In genomic region chr6:4281341-4282293, GRCh38 we compare ENCODE assay signal across 8 cellular contexts.
DNase-seq lines count a peak whose midpoint lies in the region; ATAC-seq and TF ChIP-seq lines count a peak whose summit lies in the region.

No MANE protein-coding gene starts in this region.

- H3K27me3 Mint-ChIP-seq in GM23338 (ENCODE audit: insufficient read depth, low read depth, poor library complexity): peaks cover 30% of the 10 kb centered on the region
- peaks cover 26% of the 10 kb centered on the region for H3K27me3 Mint-ChIP-seq in activated CD8-positive, alpha-beta T cell treated with anti-CD3 and anti-CD28 coated beads, Interleukin-2, amount 10 ng/mL, durations not matched to agents 7 days and 5 days (ENCODE audit: low read depth)

- CTCF ChIA-PET in activated CD8-positive, alpha-beta T cell treated with anti-CD3 and anti-CD28 coated beads, Interleukin-2, amount 10 ng/mL, durations not matched to agents 7 days and 5 days (lab: Charles Lee): no interaction called here

- no peaks in the 10 kb centered on the region for H3K36me3 Mint-ChIP-seq in GM23338 (ENCODE audit: low read depth)
- H3K36me3 Mint-ChIP-seq in activated CD8-positive, alpha-beta T cell treated with anti-CD3 and anti-CD28 coated beads, Interleukin-2, amount 10 ng/mL, durations not matched to agents 7 days and 5 days (ENCODE audit: low read depth): no peaks in the 10 kb centered on the region

- H2AFZ ChIP-seq in GM23338: peak overlapping the region; percentile 56

- no peaks in the 10 kb centered on the region for H3F3A ChIP-seq in GM23338 (replicated peaks; ENCODE audit: low read depth)

- H3K79me2 ChIP-seq in GM23338 (replicated peaks; ENCODE audit: insufficient read depth): no peaks in the 10 kb centered on the region

- H3K4me1 ChIP-seq in GM23338 (ENCODE audit: insufficient read depth) (0 out of 2 replicates have a peak, but pooled peaks cover 3% of the 10 kb centered on the region), aorta (ENCODE audit: control insufficient read depth in 1 of 2, insufficient read depth in 2 of 2, low read length in 2 of 2) (no peaks in the 10 kb centered on the region)

- WGBS in aorta, 2 donors: 22 to 24% methylated on average over 46 of the region's 46 CpGs

- H3K27ac ChIP-seq in GM23338 (ENCODE audit: low read depth) (no peak overlapping the region), aorta (ENCODE audit: low read depth in 1 of 2, low read length in 2 of 2) (no peak overlapping the region)

- H3K27ac Mint-ChIP-seq in GM23338: no peak overlapping the region
- no peak overlapping the region for H3K27ac Mint-ChIP-seq in activated CD8-positive, alpha-beta T cell treated with anti-CD3 and anti-CD28 coated beads, Interleukin-2, amount 10 ng/mL, durations not matched to agents 7 days and 5 days

- H3K4me2 ChIP-seq in GM23338: peak overlapping the region; percentile 72

- peaks cover 10% of the 10 kb centered on the region; the same call in 2 of the 3 replicates for H3K4me1 Mint-ChIP-seq in GM23338
- H3K4me1 Mint-ChIP-seq in activated CD8-positive, alpha-beta T cell treated with anti-CD3 and anti-CD28 coated beads, Interleukin-2, amount 10 ng/mL, durations not matched to agents 7 days and 5 days (ENCODE audit: low read depth): peaks cover 5% of the 10 kb centered on the region

- no peaks in the 10 kb centered on the region for H4K20me1 ChIP-seq in GM23338 (replicated peaks; ENCODE audit: insufficient read depth)

- no peaks in the 10 kb centered on the region; the same call in 2 of the 3 replicates for H3K9me3 Mint-ChIP-seq in GM23338
- H3K9me3 Mint-ChIP-seq in activated CD8-positive, alpha-beta T cell treated with anti-CD3 and anti-CD28 coated beads, Interleukin-2, amount 10 ng/mL, durations not matched to agents 7 days and 5 days (ENCODE audit: insufficient read depth): no peaks in the 10 kb centered on the region

- no peaks in the 10 kb centered on the region for H3K36me3 ChIP-seq in GM23338 (ENCODE audit: insufficient read depth)
- H3K36me3 ChIP-seq in aorta (ENCODE audit: control insufficient read depth in 1 of 2, insufficient read depth in 2 of 2, low read length in 1 of 2): no peaks in the 10 kb centered on the region

- no peaks in the 10 kb centered on the region for H3K9me3 ChIP-seq in aorta (ENCODE audit: control insufficient read depth, low read length)

- H3K27me3 ChIP-seq in GM23338 (ENCODE audit: insufficient read depth) (peaks cover 43% of the 10 kb centered on the region), aorta (ENCODE audit: control insufficient read depth in 1 of 2, insufficient read depth in 2 of 2, low read length in 1 of 2) (no peaks in the 10 kb centered on the region)

- DNase-seq in GM23338 (ENCODE audit: low spot score) (peak; percentile 85), NCI-H1092 treated with DMSO at 0.1 percent for 48 hours (lab: John Stamatoyannopoulos, UW) (peak; percentile 62), germinal center (ENCODE audit: low spot score) (peak; percentile 33), nucleus accumbens (lab: John Stamatoyannopoulos, UW) (peak in 39 of 56 donors; percentile 3 to 73 (median 30)), DMS114 treated with DMSO at 0.1 percent for 48 hours (lab: John Stamatoyannopoulos, UW; ENCODE audit: unreplicated experiment) (no peak), aorta (no peak)
- peak; percentile 22 for DNase-seq in activated CD8-positive, alpha-beta T cell treated with anti-CD3 and anti-CD28 coated beads, Interleukin-2, amount 10 ng/mL, durations not matched to agents 7 days and 5 days

- POLR2A ChIA-PET in activated CD8-positive, alpha-beta T cell treated with anti-CD3 and anti-CD28 coated beads, Interleukin-2, amount 10 ng/mL, durations not matched to agents 7 days and 5 days (lab: Charles Lee): interaction anchor here (0.6 kb wide), 1 partner anchor 19 kb away, joined by 3 read pairs; no protein-coding TSS in a partner anchor

- peak overlapping the region; percentile 5 for H3K4me3 ChIP-seq in GM12875 (ENCODE audit: low read depth, low read length)
- peak overlapping the region; percentile 51 for H3K4me3 ChIP-seq in GM23338
- no peak overlapping the region for H3K4me3 ChIP-seq in aorta (ENCODE audit: low read length in 2 of 2)

- peak overlapping the region; percentile 72 for H3K4me3 Mint-ChIP-seq in GM23338
- no peak overlapping the region for H3K4me3 Mint-ChIP-seq in activated CD8-positive, alpha-beta T cell treated with anti-CD3 and anti-CD28 coated beads, Interleukin-2, amount 10 ng/mL, durations not matched to agents 7 days and 5 days

- no peaks in the 10 kb centered on the region for H3K9me2 ChIP-seq in GM23338 (ENCODE audit: insufficient read depth)

- TF ChIP-seq CTCF in GM12875 (IDR thresholded peaks at IDR 0.05; ENCODE audit: borderline replicate concordance, insufficient read depth, low read depth, low read length) (peak; percentile 58), GM23338 (conservative IDR thresholded peaks at IDR 0.05; ENCODE audit: low read depth in 2 of 2) (peak; percentile 45 to 54)

- intact Hi-C loops in aorta (cut with DNase I): no loop called here

- ATAC-seq in GM23338 (peak; percentile 95), aorta (ENCODE audit: low FRiP score) (no peak)
- peak; percentile 33 for ATAC-seq in activated CD8-positive, alpha-beta T cell treated with anti-CD3 and anti-CD28 coated beads, Interleukin-2, amount 10 ng/mL, durations not matched to agents 7 days and 5 days

TF ChIP-seq in GM23338, 12 proteins besides CTCF, POLR2A, EP300 and RAD21 (continues in another document):
- TF ChIP-seq, protein P1, sequence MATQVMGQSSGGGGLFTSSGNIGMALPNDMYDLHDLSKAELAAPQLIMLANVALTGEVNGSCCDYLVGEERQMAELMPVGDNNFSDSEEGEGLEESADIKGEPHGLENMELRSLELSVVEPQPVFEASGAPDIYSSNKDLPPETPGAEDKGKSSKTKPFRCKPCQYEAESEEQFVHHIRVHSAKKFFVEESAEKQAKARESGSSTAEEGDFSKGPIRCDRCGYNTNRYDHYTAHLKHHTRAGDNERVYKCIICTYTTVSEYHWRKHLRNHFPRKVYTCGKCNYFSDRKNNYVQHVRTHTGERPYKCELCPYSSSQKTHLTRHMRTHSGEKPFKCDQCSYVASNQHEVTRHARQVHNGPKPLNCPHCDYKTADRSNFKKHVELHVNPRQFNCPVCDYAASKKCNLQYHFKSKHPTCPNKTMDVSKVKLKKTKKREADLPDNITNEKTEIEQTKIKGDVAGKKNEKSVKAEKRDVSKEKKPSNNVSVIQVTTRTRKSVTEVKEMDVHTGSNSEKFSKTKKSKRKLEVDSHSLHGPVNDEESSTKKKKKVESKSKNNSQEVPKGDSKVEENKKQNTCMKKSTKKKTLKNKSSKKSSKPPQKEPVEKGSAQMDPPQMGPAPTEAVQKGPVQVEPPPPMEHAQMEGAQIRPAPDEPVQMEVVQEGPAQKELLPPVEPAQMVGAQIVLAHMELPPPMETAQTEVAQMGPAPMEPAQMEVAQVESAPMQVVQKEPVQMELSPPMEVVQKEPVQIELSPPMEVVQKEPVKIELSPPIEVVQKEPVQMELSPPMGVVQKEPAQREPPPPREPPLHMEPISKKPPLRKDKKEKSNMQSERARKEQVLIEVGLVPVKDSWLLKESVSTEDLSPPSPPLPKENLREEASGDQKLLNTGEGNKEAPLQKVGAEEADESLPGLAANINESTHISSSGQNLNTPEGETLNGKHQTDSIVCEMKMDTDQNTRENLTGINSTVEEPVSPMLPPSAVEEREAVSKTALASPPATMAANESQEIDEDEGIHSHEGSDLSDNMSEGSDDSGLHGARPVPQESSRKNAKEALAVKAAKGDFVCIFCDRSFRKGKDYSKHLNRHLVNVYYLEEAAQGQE (IDR thresholded peaks at IDR 0.05; ENCODE audit: unreplicated experiment): no peak
- no peak; the same call in 1 of the 2 replicates for TF ChIP-seq CREB1 (CRISPR knock-in tag; IDR thresholded peaks at IDR 0.05; ENCODE audit: low read depth)
- no peak for TF ChIP-seq ETS1 (IDR thresholded peaks at IDR 0.05)
- TF ChIP-seq ZNF114 (CRISPR knock-in tag; IDR thresholded peaks at IDR 0.05): no peak
- TF ChIP-seq ZNF331 (CRISPR knock-in tag; IDR thresholded peaks at IDR 0.05; ENCODE audit: low read depth): no peak
- TF ChIP-seq NANOG (IDR thresholded peaks at IDR 0.05; ENCODE audit: borderline replicate concordance): no peak
- no peak for TF ChIP-seq EZH2phosphoT487 (IDR thresholded peaks at IDR 0.05; ENCODE audit: unreplicated experiment)

Comparison
In these comparisons a context has a peak if more than half of its experiments do, and no peak if none do; other contexts are left out.
1. H3K4me3 ChIP-seq: peak in GM12875 (single experiment) and GM23338 (single experiment); none in aorta (0 of 2).
2. DNase-seq: peak in GM23338 (single experiment), NCI-H1092 treated with DMSO at 0.1 percent for 48 hours (single experiment), activated CD8-positive, alpha-beta T cell treated with anti-CD3 and anti-CD28 coated beads, Interleukin-2, amount 10 ng/mL, durations not matched to agents 7 days and 5 days (single experiment), germinal center (single experiment) and nucleus accumbens (39 of 56); none in DMS114 treated with DMSO at 0.1 percent for 48 hours (single experiment) and aorta (0 of 2).